Comparison of ENCODE assay signal across 22 cellular contexts in the genomic region with DNA sequence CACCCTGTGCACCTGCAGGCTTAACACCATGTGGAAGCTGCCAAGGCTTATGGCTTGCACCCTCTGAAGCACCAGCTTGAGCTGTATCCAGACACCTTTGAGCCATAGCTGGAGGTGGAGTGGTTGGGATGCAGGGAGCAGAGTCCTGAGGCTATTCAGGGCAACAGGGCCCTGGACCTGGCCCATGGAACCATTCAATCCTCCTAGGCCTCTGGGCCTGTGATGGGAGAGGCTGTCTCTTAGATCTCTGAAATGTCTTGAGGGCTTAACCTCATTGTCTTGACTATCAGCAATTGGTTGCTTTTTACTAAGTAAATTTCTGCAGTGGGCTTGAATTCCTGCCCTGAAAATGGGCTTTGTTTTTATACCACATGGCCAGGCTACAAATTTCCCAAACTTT. TPM values are rescaled to one million over a fixed set of nuclear protein-coding genes. Genes with fewer than 3 reads are reported as not detected.
"Had no signal": no experiment of that assay in that cellular context is flagged by ENCODE, and none has a peak within 500 bp of the region (broad histone marks: within the 10 kb centered on the region; RNA-seq: fewer than 3 reads in every experiment).

No MANE protein-coding gene starts in this region.

- H3K36me3 ChIP-seq: ovary, uterus had no signal

- H3K9me3 ChIP-seq: ovary had no signal

- H3K27me3 ChIP-seq: ovary, right atrium auricular region, right lobe of liver, spleen, tibial nerve, uterus had no signal

- ATAC-seq: mucosa of descending colon; naive thymus-derived CD4-positive, alpha-beta T cell; natural killer cell treated with Interleukin-12 subunit alpha and Interleukin-12 subunit beta and Interleukin-15 and Interleukin-18, amount 100 ng/mL, for 72 hours; right lobe of liver; stimulated activated effector memory CD8-positive, alpha-beta T cell treated with anti-CD3 and anti-CD28 coated beads, Interleukin-12 subunit alpha, Interleukin-12 subunit beta, amount 100 ng/mL, for 72 hours; stimulated activated naive CD8-positive, alpha-beta T cell treated with anti-CD3 and anti-CD28 coated beads, Interleukin-15, amount 100 ng/mL, for 72 hours had no signal

- DNase-seq: hypothalamus; islet precursor cell; left ventricle myocardium inferior; midbrain; mucosa of descending colon; naive thymus-derived CD4-positive, alpha-beta T cell; ovary; right lobe of liver; spleen; stimulated activated CD4-positive, alpha-beta T cell treated with anti-CD3 and anti-CD28 coated beads, Interleukin-4, amount 100 ng/mL, for 24 hours; stimulated activated naive CD4-positive, alpha-beta T cell treated with Interleukin-2 at 50 U/mL for 16 hours; stimulated activated naive CD8-positive, alpha-beta T cell treated with anti-CD3 and anti-CD28 coated beads, Interleukin-15, amount 100 ng/mL, for 72 hours; substantia nigra; uterus had no signal

- H3K4me3 ChIP-seq: left ventricle myocardium inferior, lung, mucosa of descending colon, ovary, right atrium auricular region, right lobe of liver, spleen, tibial nerve, uterus had no signal

- H3K27ac ChIP-seq: left ventricle myocardium inferior, ovary, right atrium auricular region, spleen, tibial nerve, uterus had no signal

- H3K4me1 ChIP-seq: left ventricle myocardium inferior, right atrium auricular region, spleen, tibial nerve, uterus had no signal

RNA-seq across cellular contexts. Expression of a gene that starts 47.7 kb away (rescaled TPM):
- total RNA-seq: left ventricle myocardium inferior, mesenteric fat pad, myocyte, right atrium auricular region, ureter had no signal
